21 cellular contexts compared by ENCODE assay signal in genomic region chr4:183532823-183533222, GRCh38. TPM values are rescaled to one million over a fixed set of nuclear protein-coding genes. Genes with fewer than 3 reads are reported as not detected.
DNase-seq lines count a peak whose midpoint lies in the region; ATAC-seq and TF ChIP-seq lines count a peak whose summit lies in the region.
"Had no signal": no experiment of that assay in that cellular context is flagged by ENCODE, and none has a peak within 500 bp of the region (broad histone marks: within the 10 kb centered on the region; RNA-seq: fewer than 3 reads in every experiment).

No MANE protein-coding gene starts in this region.

- H3K4me3 Mint-ChIP-seq in CD8-positive, alpha-beta T cell, result no peak overlapping the region
- H3K4me3 Mint-ChIP-seq: activated CD4-positive, alpha-beta memory T cell treated with anti-CD3 and anti-CD28 coated beads, Interleukin-2, amount 10 ng/mL, durations not matched to agents 7 days and 5 days; activated naive CD8-positive, alpha-beta T cell; H9; memory B cell; nephron progenitor cell had no signal

- in situ Hi-C loops in brain microvascular endothelial cell (cut with HindIII; ENCODE audit: low pct_ligation_motif_present, low sequenced_read_pairs), result no loop called here

- peaks cover 24% of the 10 kb centered on the region for H3K27me3 Mint-ChIP-seq in CD8-positive, alpha-beta T cell (ENCODE audit: low read depth)

- no peaks in the 10 kb centered on the region for H3K27me3 ChIP-seq in brain microvascular endothelial cell (replicated peaks)
- H3K27me3 ChIP-seq in CD8-positive, alpha-beta T cell (ENCODE audit: insufficient read depth, low read length), result no peaks in the 10 kb centered on the region
- peaks cover 0 to 7% (median 0%) of the 10 kb centered on the region in 4 donors for H3K27me3 ChIP-seq in esophagus muscularis mucosa
- H3K27me3 ChIP-seq: right atrium auricular region, vagina had no signal

- no peak for TF ChIP-seq POLR2A in esophagus muscularis mucosa (IDR thresholded peaks at IDR 0.05; ENCODE audit: low read depth)

- no peak overlapping the region for H3K27ac Mint-ChIP-seq in CD8-positive, alpha-beta T cell
- H3K27ac Mint-ChIP-seq: activated CD4-positive, alpha-beta memory T cell treated with anti-CD3 and anti-CD28 coated beads, Interleukin-2, amount 10 ng/mL, durations not matched to agents 7 days and 5 days; activated naive CD8-positive, alpha-beta T cell; H9; memory B cell; nephron progenitor cell had no signal

- 89% methylated on average over 4 of the region's 4 CpGs for WGBS in esophagus muscularis mucosa

- no peak overlapping the region for H3K4me3 ChIP-seq in AG09309 (ENCODE audit: control insufficient read depth, low read depth, low read length)
- H3K4me3 ChIP-seq in brain microvascular endothelial cell (ENCODE audit: low read depth, low read length), result no peak overlapping the region
- H3K4me3 ChIP-seq in CD8-positive, alpha-beta T cell (ENCODE audit: low read depth, low read length), result no peak overlapping the region
- no peak overlapping the region for H3K4me3 ChIP-seq in esophagus muscularis mucosa
- H3K4me3 ChIP-seq: right atrium auricular region, vagina had no signal

- H3K9me3 ChIP-seq in CD8-positive, alpha-beta T cell (ENCODE audit: low read length), result no peaks in the 10 kb centered on the region
- no peaks in the 10 kb centered on the region for H3K9me3 ChIP-seq in esophagus muscularis mucosa
- H3K9me3 ChIP-seq: right atrium auricular region, vagina had no signal

- TF ChIP-seq EP300 in esophagus muscularis mucosa (IDR thresholded peaks at IDR 0.05), result no peak

- intact Hi-C loops in CD8-positive, alpha-beta T cell (cut with DNase I, micrococcal nuclease), result no loop called here
- intact Hi-C loops in esophagus muscularis mucosa (cut with DNase I), result no loop called here

- DNase-seq in AG09309 (ENCODE audit: low read depth) (peak; percentile 80), LHCN-M2 (ENCODE audit: low read depth) (peak; percentile 76), brain microvascular endothelial cell (peak; percentile 28), kidney glomerular epithelial cell (lab: John Stamatoyannopoulos, UW) (peak; percentile 48), NCI-H1105 treated with DMSO at 0.1 percent for 48 hours (lab: John Stamatoyannopoulos, UW) (no peak), NCI-H82 treated with DMSO at 0.1 percent for 48 hours (lab: John Stamatoyannopoulos, UW; ENCODE audit: unreplicated experiment) (no peak), esophagus muscularis mucosa (ENCODE audit: extremely low spot score) (no peak)
- no peak for DNase-seq in CD8-positive, alpha-beta T cell
- DNase-seq: activated CD4-positive, alpha-beta memory T cell treated with anti-CD3 and anti-CD28 coated beads, Interleukin-2, amount 10 ng/mL, durations not matched to agents 7 days and 5 days; activated T-cell treated with anti-CD3 and anti-CD28 coated beads, Interleukin-2, amount 50 U/mL, for 48 hours; H9; NCI-H2107; NCI-H748 treated with DMSO at 0.1 percent for 48 hours; nephron progenitor cell; stimulated activated CD4-positive, alpha-beta T cell treated with anti-CD3 and anti-CD28 coated beads, Interleukin-1b, Interleukin-23, amount 100 ng/mL, for 48 hours; SW 1271 had no signal

- no peaks in the 10 kb centered on the region for H3K36me3 Mint-ChIP-seq in CD8-positive, alpha-beta T cell
- H3K36me3 Mint-ChIP-seq: memory B cell had no signal

- no peaks in the 10 kb centered on the region for H3K9me3 Mint-ChIP-seq in CD8-positive, alpha-beta T cell
- H3K9me3 Mint-ChIP-seq: activated CD4-positive, alpha-beta memory T cell treated with anti-CD3 and anti-CD28 coated beads, Interleukin-2, amount 10 ng/mL, durations not matched to agents 7 days and 5 days; H9; memory B cell; nephron progenitor cell had no signal

- TF ChIP-seq CTCF in AG09309 (IDR thresholded peaks at IDR 0.05; ENCODE audit: control insufficient read depth, insufficient read depth, low read depth, low read length, missing control alignments), result no peak
- no peak for TF ChIP-seq CTCF in brain microvascular endothelial cell (IDR thresholded peaks at IDR 0.05; ENCODE audit: low read depth, low read length, missing control alignments)
- no peak for TF ChIP-seq CTCF in CD8-positive, alpha-beta T cell (IDR thresholded peaks at IDR 0.05)
- TF ChIP-seq CTCF in esophagus muscularis mucosa (IDR thresholded peaks at IDR 0.05), result no peak

- no peaks in the 10 kb centered on the region for H3K36me3 ChIP-seq in brain microvascular endothelial cell (replicated peaks)
- H3K36me3 ChIP-seq in CD8-positive, alpha-beta T cell (ENCODE audit: insufficient read depth, low read length), result no peaks in the 10 kb centered on the region
- H3K36me3 ChIP-seq in esophagus muscularis mucosa, result no peaks in the 10 kb centered on the region
- H3K36me3 ChIP-seq: right atrium auricular region, vagina had no signal

- POLR2A ChIA-PET in CD8-positive, alpha-beta T cell (lab: Charles Lee), result no interaction called here

- H3K27ac ChIP-seq in brain microvascular endothelial cell, result no peak overlapping the region
- no peak overlapping the region for H3K27ac ChIP-seq in CD8-positive, alpha-beta T cell (ENCODE audit: low read depth, low read length)
- H3K27ac ChIP-seq in esophagus muscularis mucosa (replicated peaks in 1 of 4), result no peak overlapping the region
- H3K27ac ChIP-seq: right atrium auricular region, vagina had no signal

- no peaks in the 10 kb centered on the region for H3K4me1 Mint-ChIP-seq in CD8-positive, alpha-beta T cell (ENCODE audit: low read depth)
- H3K4me1 Mint-ChIP-seq: activated CD4-positive, alpha-beta memory T cell treated with anti-CD3 and anti-CD28 coated beads, Interleukin-2, amount 10 ng/mL, durations not matched to agents 7 days and 5 days; memory B cell; nephron progenitor cell had no signal

- no peaks in the 10 kb centered on the region for H3K4me1 ChIP-seq in CD8-positive, alpha-beta T cell (ENCODE audit: insufficient read depth, low read length)
- no peaks in the 10 kb centered on the region for H3K4me1 ChIP-seq in esophagus muscularis mucosa
- H3K4me1 ChIP-seq: right atrium auricular region, vagina had no signal

- ATAC-seq in CD8-positive, alpha-beta T cell, result no peak
- ATAC-seq: HepG2 had no signal

- CTCF ChIA-PET in CD8-positive, alpha-beta T cell (lab: Charles Lee), result no interaction called here

RNA-seq across cellular contexts. Expression of gene ING2, which starts 28.0 kb away (rescaled TPM):
- 7.1 and 11.1 TPM in 2 replicates for total RNA-seq in LHCN-M2 (2014; rRNA removed)
- 9.6 TPM for polyA plus RNA-seq in LHCN-M2 (2012)
- total RNA-seq in CD8-positive, alpha-beta T cell, result 10 to 100 TPM; 13.8 to 16.3 TPM
- total RNA-seq in esophagus muscularis mucosa, result 10 to 100 TPM; 26.2 to 42.8 (median 38.6) TPM

Comparison
In these comparisons a context has a peak if more than half of its experiments do, and no peak if none do; other contexts are left out.
1. DNase-seq: peak in AG09309 (single experiment), LHCN-M2 (single experiment), brain microvascular endothelial cell (single experiment) and kidney glomerular epithelial cell (single experiment); none in NCI-H1105 treated with DMSO at 0.1 percent for 48 hours (single experiment), NCI-H82 treated with DMSO at 0.1 percent for 48 hours (single experiment), CD8-positive, alpha-beta T cell (0 of 7) and esophagus muscularis mucosa (single experiment).